ENCODE assay signal across 2 cellular contexts in genomic region chr1:40645110-40645680, GRCh38.
TF ChIP-seq lines count a peak whose summit lies in the region.

No MANE protein-coding gene starts in this region.

TF ChIP-seq in HCT116, 20 proteins besides CTCF, POLR2A, EP300 and RAD21:
- TF ChIP-seq SP1 (IDR thresholded peaks at IDR 0.05; ENCODE audit: low read depth) = no peak
- TF ChIP-seq ATF3 (IDR thresholded peaks at IDR 0.05) = no peak
- TF ChIP-seq EZH2 (IDR thresholded peaks at IDR 0.05) = no peak
- TF ChIP-seq SIN3A (IDR thresholded peaks at IDR 0.05; ENCODE audit: low read depth) = no peak
- no peak for TF ChIP-seq EGR1 (IDR thresholded peaks at IDR 0.05; ENCODE audit: low read depth)
- TF ChIP-seq CBX3 (IDR thresholded peaks at IDR 0.05; ENCODE audit: low read depth) = no peak
- TF ChIP-seq YY1 (IDR thresholded peaks at IDR 0.05; ENCODE audit: extremely low read depth, insufficient replicate concordance, low read depth, low read length) = no peak
- TF ChIP-seq EZH2phosphoT487 (IDR thresholded peaks at IDR 0.05; ENCODE audit: borderline replicate concordance) = no peak
- TF ChIP-seq CEBPB (IDR thresholded peaks at IDR 0.05; ENCODE audit: low read depth) = no peak
- TF ChIP-seq MAX (IDR thresholded peaks at IDR 0.05) = no peak
- TF ChIP-seq ZNF274 (IDR thresholded peaks at IDR 0.05; ENCODE audit: low read depth, low read length) = no peak
- TF ChIP-seq TCF7L2 (IDR thresholded peaks at IDR 0.05; ENCODE audit: borderline replicate concordance, extremely low read depth, insufficient read depth, insufficient read length) = no peak
- no peak for TF ChIP-seq ELF1 (IDR thresholded peaks at IDR 0.05; ENCODE audit: borderline replicate concordance, low read depth)
- no peak for TF ChIP-seq SRF (IDR thresholded peaks at IDR 0.05; ENCODE audit: low read depth)
- no peak for TF ChIP-seq JUND (IDR thresholded peaks at IDR 0.05)
TF ChIP-seq in HCT116: peak in this region for 0.

TF ChIP-seq in H1, 55 proteins besides CTCF, POLR2A, EP300 and RAD21:
- TF ChIP-seq ATF2 (IDR thresholded peaks at IDR 0.05; ENCODE audit: low read length) = no peak
- TF ChIP-seq CHD7 (IDR thresholded peaks at IDR 0.05; ENCODE audit: insufficient replicate concordance, low read length) = no peak
- TF ChIP-seq SUZ12 (IDR thresholded peaks at IDR 0.05; ENCODE audit: low read length) = no peak
- TF ChIP-seq SP2 (IDR thresholded peaks at IDR 0.05; ENCODE audit: low read length) = no peak
- no peak for TF ChIP-seq RXRA (IDR thresholded peaks at IDR 0.05; ENCODE audit: insufficient read depth, low read depth, low read length)
- no peak for TF ChIP-seq USF2 (IDR thresholded peaks at IDR 0.05; ENCODE audit: low read length)
- no peak for TF ChIP-seq CHD1 (IDR thresholded peaks at IDR 0.05; ENCODE audit: low read depth, low read length)
- no peak for TF ChIP-seq BRCA1 (IDR thresholded peaks at IDR 0.05; ENCODE audit: low read depth, low read length)
- TF ChIP-seq YY1 (IDR thresholded peaks at IDR 0.05; ENCODE audit: low read depth, low read length) = no peak
- no peak for TF ChIP-seq KDM4A (IDR thresholded peaks at IDR 0.05; ENCODE audit: low read depth, low read length, severe bottlenecking)
- TF ChIP-seq RFX5 (IDR thresholded peaks at IDR 0.05; ENCODE audit: borderline replicate concordance, low read depth, low read length) = no peak
- TF ChIP-seq NANOG (IDR thresholded peaks at IDR 0.05; ENCODE audit: insufficient read depth, low read depth, low read length, poor library complexity, severe bottlenecking) = no peak
- TF ChIP-seq BCL11A (IDR thresholded peaks at IDR 0.05; ENCODE audit: low read depth in 2 of 2, low read length in 2 of 2) = no peak
